ENCODE assay signal across 24 cellular contexts in the genomic region with DNA sequence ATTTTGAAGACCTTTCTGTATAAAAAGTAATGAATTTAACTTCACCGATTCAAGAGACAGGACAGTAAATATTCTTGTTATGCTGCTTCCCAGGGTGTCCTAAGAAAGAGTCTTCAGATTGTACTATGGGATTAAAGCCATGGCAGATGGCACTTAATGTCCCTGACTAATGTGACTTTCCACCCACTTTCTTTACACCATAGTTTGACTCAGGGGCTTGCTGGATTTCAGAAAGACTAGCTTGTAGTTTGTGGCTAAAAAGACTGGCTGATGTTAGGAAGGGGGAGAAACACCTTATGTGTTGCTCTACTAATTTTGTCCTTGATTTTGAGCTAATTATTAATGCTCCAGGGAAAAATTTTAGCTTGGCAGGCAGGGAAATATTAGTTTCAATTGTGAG.
A peak's percentile ranks its signal among the peaks of the same experiment; 100 is the strongest.
DNase-seq lines count a peak whose midpoint lies in the region; ATAC-seq, FAIRE-seq and TF ChIP-seq lines count a peak whose summit lies in the region.
"Had no signal": no experiment of that assay in that cellular context is flagged by ENCODE, and none has a peak within 500 bp of the region (broad histone marks: within the 10 kb centered on the region; RNA-seq: fewer than 3 reads in every experiment).

No MANE protein-coding gene starts in this region.

- POLR2A ChIA-PET in HepG2 (lab: Yijun Ruan, JAX) = no interaction called here
- POLR2A ChIA-PET in Panc1 (lab: Charles Lee) = no interaction called here

- H3K79me1 ChIP-seq in mesendoderm (ENCODE audit: low read length) = peaks cover 12% of the 10 kb centered on the region

- H2BK15ac ChIP-seq in mesendoderm (replicated peaks; ENCODE audit: low read depth) = no peak overlapping the region

- H3K79me2 ChIP-seq in HepG2 (ENCODE audit: insufficient read depth, low read length) (peaks cover 93% of the 10 kb centered on the region), mesendoderm (ENCODE audit: control insufficient read depth, insufficient read depth, low read length) (peaks cover 13% of the 10 kb centered on the region)

- H3K9me3 ChIP-seq in HepG2 (ENCODE audit: low read length) (no peaks in the 10 kb centered on the region), right lobe of liver (no peaks in the 10 kb centered on the region), Panc1 (ENCODE audit: control insufficient read depth, insufficient read depth, low read depth, low read length) (no peaks in the 10 kb centered on the region), thyroid gland (no peaks in the 10 kb centered on the region), BE2C (no peaks in the 10 kb centered on the region)
- H3K9me3 ChIP-seq: heart right ventricle, tibial artery had no signal

- H3K36me3 ChIP-seq in HepG2 (replicated peaks in 1 of 2; ENCODE audit: control insufficient read depth in 1 of 2, insufficient read depth in 2 of 2, low read length in 2 of 2) (peaks cover 7% of the 10 kb centered on the region in 2 experiments; a peak in 4 of 5 replicates), right lobe of liver (no peaks in the 10 kb centered on the region), Panc1 (ENCODE audit: control insufficient read depth, insufficient read depth, low read length) (no peaks in the 10 kb centered on the region), mesendoderm (ENCODE audit: control insufficient read depth, insufficient read depth, low read length) (no peaks in the 10 kb centered on the region), thyroid gland (no peaks in the 10 kb centered on the region), BE2C (no peaks in the 10 kb centered on the region)
- H3K36me3 ChIP-seq: cardiac muscle cell, heart right ventricle, tibial artery had no signal

- no peak for FAIRE-seq in HepG2 (lab: Jason Lieb, UNC)
- FAIRE-seq: endothelial cell of umbilical vein, GM12878 had no signal

- H3K23ac ChIP-seq in mesendoderm (ENCODE audit: low read length) = no peak overlapping the region

- H3K9ac ChIP-seq in HepG2 (ENCODE audit: insufficient read depth, low read depth, low read length) = no peak overlapping the region
- no peak overlapping the region for H3K9ac ChIP-seq in mesendoderm (ENCODE audit: low read length)
- H3K9ac ChIP-seq: KMS-11 had no signal

- CTCF ChIA-PET in HepG2 (lab: Yijun Ruan, JAX; ENCODE audit: low intra/inter-chr PET ratio, low total read pairs) = no interaction called here
- CTCF ChIA-PET in Panc1 (lab: Charles Lee) = no interaction called here

- H4K8ac ChIP-seq in mesendoderm (ENCODE audit: low read depth, low read length) = no peak overlapping the region

- TF ChIP-seq RAD21 in HepG2 (CRISPR knock-in tag; IDR thresholded peaks at IDR 0.05) = no peak

- no peak for TF ChIP-seq POLR2A in HepG2 (IDR thresholded peaks at IDR 0.05; ENCODE audit: insufficient read depth in 1 of 2, low read depth in 2 of 2, low read length in 2 of 2)
- no peak for TF ChIP-seq POLR2A in right lobe of liver (IDR thresholded peaks at IDR 0.05)
- TF ChIP-seq POLR2A in thyroid gland (IDR thresholded peaks at IDR 0.05) = no peak

- no peak overlapping the region for H2AK5ac ChIP-seq in mesendoderm (ENCODE audit: low read length)

- BruUV-seq in HepG2 (replicated peaks; lab: Mats Ljungman, UMichigan) (no TSS peak), Panc1 (replicated peaks; lab: Mats Ljungman, UMichigan) (no TSS peak)

- H2BK120ac ChIP-seq in mesendoderm (ENCODE audit: low read depth, low read length) = no peak overlapping the region

- intact Hi-C loops in HepG2 (cut with micrococcal nuclease; ENCODE audit: unreplicated experiment) (no loop called here), right lobe of liver (cut with DNase I) (no loop called here), Panc1 (cut with micrococcal nuclease; ENCODE audit: unreplicated experiment) (no loop called here), thyroid gland (cut with DNase I) (no loop called here)

- peaks cover 45% of the 10 kb centered on the region for H4K20me1 ChIP-seq in HepG2 (ENCODE audit: insufficient read depth, low read length)

- no peak overlapping the region for H2AFZ ChIP-seq in HepG2 (ENCODE audit: low read length)

- 95% methylated on average over 1 of the region's 1 CpG for WGBS in HepG2 (ENCODE audit: low lambda C conversion rate)
- WGBS in right lobe of liver (ENCODE audit: insufficient coverage, low coverage, low lambda C conversion rate, missing lambda C conversion rate) = 92% methylated on average over 1 of the region's 1 CpG
- no CpG with 5 or more reads among the region's 1 CpG for WGBS in mesendoderm (ENCODE audit: extremely low coverage, insufficient coverage, low lambda C conversion rate)
- 83 to 96% methylated on average over 1 of the region's 1 CpG for WGBS in thyroid gland, 2 donors

- peaks cover 45% of the 10 kb centered on the region for H3K4me1 ChIP-seq in HepG2 (ENCODE audit: insufficient read depth, low read length)
- peaks cover 0 to 10% (median 0%) of the 10 kb centered on the region in 4 donors for H3K4me1 ChIP-seq in right lobe of liver
- H3K4me1 ChIP-seq in Panc1 (ENCODE audit: control insufficient read depth, insufficient read depth, low read length) = peaks cover 46% of the 10 kb centered on the region
- H3K4me1 ChIP-seq in mesendoderm (ENCODE audit: control insufficient read depth, low read depth, low read length) = peaks cover 13% of the 10 kb centered on the region
- H3K4me1 ChIP-seq in thyroid gland = peaks cover 41 to 54% of the 10 kb centered on the region in 2 donors
- no peaks in the 10 kb centered on the region for H3K4me1 ChIP-seq in BE2C

- TF ChIP-seq EP300 in HepG2 (IDR thresholded peaks at IDR 0.05; ENCODE audit: low read depth in 2 of 2, low read length in 2 of 2) = no peak
- TF ChIP-seq EP300 in HepG2 (CRISPR knock-in tag; IDR thresholded peaks at IDR 0.05; ENCODE audit: borderline replicate concordance) = no peak

- TF ChIP-seq CTCF in HepG2 (CRISPR knock-in tag; IDR thresholded peaks at IDR 0.05) (no peak), right lobe of liver (IDR thresholded peaks at IDR 0.05) (no peak), Panc1 (IDR thresholded peaks at IDR 0.05) (no peak), thyroid gland (IDR thresholded peaks at IDR 0.05) (no peak), BE2C (IDR thresholded peaks at IDR 0.05; ENCODE audit: low read depth, low read length) (no peak)

- H3K56ac ChIP-seq in mesendoderm (ENCODE audit: low read length) = no peak overlapping the region

- H4K5ac ChIP-seq in mesendoderm (ENCODE audit: low read length) = no peak overlapping the region

- no peak overlapping the region for H3K4me2 ChIP-seq in HepG2 (ENCODE audit: low read depth, low read length)
- H3K4me2 ChIP-seq in mesendoderm (ENCODE audit: low read length) = no peak overlapping the region
- H3K4me2 ChIP-seq: KMS-11 had no signal

- H2BK5ac ChIP-seq in mesendoderm (ENCODE audit: low read length) = no peak overlapping the region

- peak overlapping the region; percentile 60 for H3K18ac ChIP-seq in mesendoderm (ENCODE audit: low read length)

- H3K27ac ChIP-seq in HepG2 (ENCODE audit: extremely low read length, insufficient read depth, low read length) = peak overlapping the region; percentile 5
- H3K27ac ChIP-seq in right lobe of liver = no peak overlapping the region
- peak overlapping the region; percentile 58 for H3K27ac ChIP-seq in Panc1 (ENCODE audit: low read length)
- no peak overlapping the region for H3K27ac ChIP-seq in mesendoderm (ENCODE audit: low read depth, low read length)
- peak overlapping the region in 2 of 3 donors; percentile 46 to 55 for H3K27ac ChIP-seq in thyroid gland
- H3K27ac ChIP-seq: cardiac muscle cell, KMS-11 had no signal

- no peak overlapping the region for H3K4me3 ChIP-seq in HepG2 (replicated peaks in 1 of 3; ENCODE audit: insufficient read depth in 1 of 3, low read depth in 2 of 3, low read length in 3 of 3)
- no peak overlapping the region for H3K4me3 ChIP-seq in right lobe of liver
- no peak overlapping the region for H3K4me3 ChIP-seq in Panc1 (ENCODE audit: low read depth in 2 of 2, low read length in 2 of 2)
- no peak overlapping the region for H3K4me3 ChIP-seq in mesendoderm (ENCODE audit: low read length)
- no peak overlapping the region for H3K4me3 ChIP-seq in thyroid gland (replicated peaks in 1 of 3)
- no peak overlapping the region for H3K4me3 ChIP-seq in BE2C (ENCODE audit: low read depth, low read length)
- H3K4me3 ChIP-seq: cardiac muscle cell, GM12878, heart right ventricle, tibial artery had no signal

- no peaks in the 10 kb centered on the region for H3K27me3 ChIP-seq in HepG2 (ENCODE audit: control insufficient read depth in 1 of 2, insufficient read depth in 2 of 2, low read length in 2 of 2)
- no peaks in the 10 kb centered on the region for H3K27me3 ChIP-seq in right lobe of liver
- no peaks in the 10 kb centered on the region for H3K27me3 ChIP-seq in Panc1 (ENCODE audit: control insufficient read depth, insufficient read depth, low read length)
- H3K27me3 ChIP-seq in mesendoderm (ENCODE audit: insufficient read depth, low read length, poor library complexity) = no peaks in the 10 kb centered on the region
- H3K27me3 ChIP-seq in thyroid gland = no peaks in the 10 kb centered on the region
- 0 out of 2 replicates have a peak, but pooled peaks cover 4% of the 10 kb centered on the region for H3K27me3 ChIP-seq in BE2C
- H3K27me3 ChIP-seq: cardiac muscle cell, heart right ventricle, tibial artery had no signal

- in situ Hi-C loops in HepG2 (cut with HindIII; ENCODE audit: extremely low pct_ligation_motif_present, low pct_unique_long_range_greater_than_20kb) (no loop called here), Panc1 (cut with HindIII; ENCODE audit: low pct_unique_long_range_greater_than_20kb, low sequenced_read_pairs) (no loop called here)

- ATAC-seq in HepG2 (no peak), right lobe of liver (no peak), Panc1 (no peak), HG03354 (IDR thresholded peaks at IDR 0.05; ENCODE audit: poor library complexity, severe bottlenecking, unreplicated experiment) (no peak)
- ATAC-seq: left lobe of liver, PC-3 had no signal

- no peak overlapping the region for H3K4ac ChIP-seq in mesendoderm (ENCODE audit: low read depth, low read length)

- no peak for DNase-seq in HepG2 (ENCODE audit: low spot score)
- no peak for DNase-seq in right lobe of liver
- no peak for DNase-seq in Panc1 (ENCODE audit: low read depth, low spot score)
- no peak for DNase-seq in mesendoderm
- DNase-seq in thyroid gland = no peak
- no peak for DNase-seq in NK-92 (lab: John Stamatoyannopoulos, UW; ENCODE audit: unreplicated experiment)
- DNase-seq in BE2C = no peak
- DNase-seq: activated CD4-positive, alpha-beta T cell treated with anti-CD3 and anti-CD28 coated beads, Interleukin-2, amount 10 ng/mL, durations not matched to agents 7 days and 5 days; activated CD8-positive, alpha-beta memory T cell treated with anti-CD3 and anti-CD28 coated beads, Interleukin-2, amount 50 U/mL, for 48 hours; activated gamma-delta T cell treated with Interleukin-2 at 50 U/mL for 16 hours; dermis blood vessel endothelial cell; heart right ventricle; midbrain; NCI-H2029; NCI-H345; SIG-M5; tibial artery had no signal

Comparison
In these comparisons a context has a peak if more than half of its experiments do, and no peak if none do; other contexts are left out.
1. H3K27ac ChIP-seq: peak in HepG2 (single experiment), Panc1 (single experiment) and thyroid gland (2 of 3); none in right lobe of liver (0 of 3) and mesendoderm (single experiment).